Comparison of ENCODE assay signal across 9 cellular contexts in the genomic region with DNA sequence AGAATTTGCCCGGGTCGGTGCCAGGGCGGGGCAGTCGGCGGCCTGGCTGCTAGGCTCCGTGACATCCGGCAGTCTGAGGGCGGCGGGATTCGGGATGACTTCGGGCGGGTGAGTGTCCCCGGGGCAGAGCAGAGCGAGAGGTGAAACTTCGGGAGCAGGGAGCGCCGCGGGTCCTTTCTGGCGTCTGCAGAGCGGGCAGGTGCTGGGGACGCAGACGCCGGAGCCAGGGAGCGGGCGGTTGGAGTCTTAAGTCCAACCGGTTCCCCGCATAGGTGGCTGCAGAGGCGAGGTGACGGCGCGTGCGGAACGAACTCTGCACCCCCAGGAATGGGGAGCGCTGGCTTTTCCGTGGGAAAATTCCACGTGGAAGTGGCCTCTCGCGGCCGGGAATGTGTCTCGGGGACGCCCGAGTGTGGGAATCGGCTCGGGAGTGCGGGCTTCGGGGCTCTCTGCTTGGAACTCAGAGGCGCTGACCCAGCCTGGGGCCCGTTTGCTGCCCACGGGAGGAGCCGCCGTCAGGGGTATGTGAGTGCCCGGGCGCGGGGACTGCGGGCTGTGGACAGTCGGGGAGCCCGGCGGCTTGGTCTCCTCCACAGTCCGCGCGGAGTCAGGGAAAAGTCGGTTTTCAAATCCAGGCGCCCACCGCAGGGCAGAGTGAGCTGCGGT. TPM values are rescaled to one million over a fixed set of nuclear protein-coding genes. Genes with fewer than 3 reads are reported as not detected.
DNase-seq lines count a peak whose midpoint lies in the region; ATAC-seq and TF ChIP-seq lines count a peak whose summit lies in the region.
"Had no signal": no experiment of that assay in that cellular context is flagged by ENCODE, and none has a peak within 500 bp of the region (broad histone marks: within the 10 kb centered on the region; RNA-seq: fewer than 3 reads in every experiment).

A gene with protein sequence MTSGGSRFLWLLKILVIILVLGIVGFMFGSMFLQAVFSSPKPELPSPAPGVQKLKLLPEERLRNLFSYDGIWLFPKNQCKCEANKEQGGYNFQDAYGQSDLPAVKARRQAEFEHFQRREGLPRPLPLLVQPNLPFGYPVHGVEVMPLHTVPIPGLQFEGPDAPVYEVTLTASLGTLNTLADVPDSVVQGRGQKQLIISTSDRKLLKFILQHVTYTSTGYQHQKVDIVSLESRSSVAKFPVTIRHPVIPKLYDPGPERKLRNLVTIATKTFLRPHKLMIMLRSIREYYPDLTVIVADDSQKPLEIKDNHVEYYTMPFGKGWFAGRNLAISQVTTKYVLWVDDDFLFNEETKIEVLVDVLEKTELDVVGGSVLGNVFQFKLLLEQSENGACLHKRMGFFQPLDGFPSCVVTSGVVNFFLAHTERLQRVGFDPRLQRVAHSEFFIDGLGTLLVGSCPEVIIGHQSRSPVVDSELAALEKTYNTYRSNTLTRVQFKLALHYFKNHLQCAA (plus strand): TSS at position 71 of the 666 bp plus-strand sequence. CDS start 24 bp downstream, at position 95.

- intact Hi-C loops in right cardiac atrium (cut with DNase I), result no loop called here
- intact Hi-C loops in left ventricle myocardium superior (cut with micrococcal nuclease), result no loop called here
- intact Hi-C loops in MCF 10A (cut with micrococcal nuclease), result no loop called here
- intact Hi-C loops in vagina (cut with DNase I), result no loop called here
- intact Hi-C loops in sciatic nerve (cut with DNase I), result no loop called here

- peaks cover 12% of the 10 kb centered on the region for H3K4me1 Mint-ChIP-seq in MCF 10A (ENCODE audit: insufficient read depth, unreplicated experiment)

- no peak within 1 kb of the TSS for H3K18ac ChIP-seq in mesenchymal stem cell (ENCODE audit: low read depth in 1 of 2, low read length in 2 of 2)

- peaks cover 5% of the 10 kb centered on the region for H3K36me3 Mint-ChIP-seq in MCF 10A (ENCODE audit: insufficient read depth, unreplicated experiment)

- H3K4me3 Mint-ChIP-seq in MCF 10A (ENCODE audit: unreplicated experiment), result peak within 1 kb of the TSS; percentile 29

- no TSS peak for BruUV-seq in MCF 10A (replicated peaks; lab: Mats Ljungman, UMichigan)

- H3K27me3 ChIP-seq in right cardiac atrium (ENCODE audit: control insufficient read depth, insufficient read depth) (no peaks in the 10 kb centered on the region), mesenchymal stem cell (ENCODE audit: control insufficient read depth in 1 of 2, insufficient read depth in 1 of 2, low read length in 2 of 2) (peaks cover 0 to 60% of the 10 kb centered on the region in 2 experiments), vagina (peaks cover 8% of the 10 kb centered on the region)

- H3K4me1 ChIP-seq in right cardiac atrium (ENCODE audit: control insufficient read depth, insufficient read depth, low read length), result peaks cover 2% of the 10 kb centered on the region
- peaks cover 9% of the 10 kb centered on the region for H3K4me1 ChIP-seq in mesenchymal stem cell (ENCODE audit: control insufficient read depth, insufficient read depth, low read depth, low read length)
- peaks cover 10% of the 10 kb centered on the region for H3K4me1 ChIP-seq in vagina

- peak in 1 of 3 donors; percentile 12 for DNase-seq in right cardiac atrium
- DNase-seq in left ventricle myocardium superior, result no peak
- no peak for DNase-seq in MCF 10A (ENCODE audit: unreplicated experiment)
- DNase-seq in mesenchymal stem cell, result peak; percentile 35
- DNase-seq in vagina (ENCODE audit: extremely low spot score in 2 of 2), result no peak
- DNase-seq in sciatic nerve (ENCODE audit: low spot score), result no peak
- no peak for DNase-seq in GM10248 (ENCODE audit: extremely low spot score)

- WGBS in right cardiac atrium, result 3% methylated on average over 65 of the region's 65 CpGs
- WGBS in mesenchymal stem cell, result 8% methylated on average over 65 of the region's 65 CpGs

- H3K4ac ChIP-seq in mesenchymal stem cell (ENCODE audit: low read depth in 1 of 2, low read length in 2 of 2), result no peak within 1 kb of the TSS

- H2BK15ac ChIP-seq in mesenchymal stem cell (ENCODE audit: low read depth, poor library complexity, severe bottlenecking), result no peak within 1 kb of the TSS

- no peak for TF ChIP-seq CTCF in MCF 10A (IDR thresholded peaks at IDR 0.05; ENCODE audit: unreplicated experiment)
- no peak for TF ChIP-seq CTCF in vagina (IDR thresholded peaks at IDR 0.05)
- no peak for TF ChIP-seq CTCF in GM10248 (IDR thresholded peaks at IDR 0.05; ENCODE audit: control extremely low read depth, extremely low read depth, low read depth, missing control alignments)

- no peaks in the 10 kb centered on the region for H3K79me1 ChIP-seq in mesenchymal stem cell (replicated peaks; ENCODE audit: low read length, poor library complexity, severe bottlenecking)

- H2BK12ac ChIP-seq in mesenchymal stem cell (ENCODE audit: low read length in 2 of 2), result no peak within 1 kb of the TSS

- POLR2A ChIA-PET in MCF 10A (lab: Yijun Ruan, JAX) (no interaction called here), GM10248 (lab: Yijun Ruan, JAX) (no interaction called here)

- peak within 1 kb of the TSS; percentile 69 for H4K8ac ChIP-seq in mesenchymal stem cell (ENCODE audit: low read length)

- no peak within 1 kb of the TSS for H3K27ac Mint-ChIP-seq in MCF 10A (ENCODE audit: low read depth, unreplicated experiment)

- H3K9me3 Mint-ChIP-seq in MCF 10A (ENCODE audit: unreplicated experiment), result no peaks in the 10 kb centered on the region

- H3K9ac ChIP-seq in mesenchymal stem cell (ENCODE audit: low read length), result no peak within 1 kb of the TSS

- H2BK120ac ChIP-seq in mesenchymal stem cell (ENCODE audit: low read depth, low read length), result no peak within 1 kb of the TSS

- no peak within 1 kb of the TSS for H2AK5ac ChIP-seq in mesenchymal stem cell (ENCODE audit: low read length, severe bottlenecking)

- peak within 1 kb of the TSS; percentile 98 for H3K4me2 ChIP-seq in mesenchymal stem cell (ENCODE audit: low read length, poor library complexity, severe bottlenecking)

- no peak within 1 kb of the TSS for H4K91ac ChIP-seq in mesenchymal stem cell (ENCODE audit: low read length)

- no peaks in the 10 kb centered on the region for H3K27me3 Mint-ChIP-seq in MCF 10A (ENCODE audit: insufficient read depth, unreplicated experiment)

- H3K14ac ChIP-seq in mesenchymal stem cell (ENCODE audit: low read length in 2 of 2), result peak within 1 kb of the TSS in 1 of 2 experiments; percentile 57

- peak in 1 of 2 donors; percentile 37 for ATAC-seq in right cardiac atrium
- ATAC-seq in left ventricle myocardium superior, result no peak
- ATAC-seq in sciatic nerve, result no peak
- ATAC-seq in GM21360 (IDR thresholded peaks at IDR 0.05; ENCODE audit: unreplicated experiment), result no peak

- H3K27ac ChIP-seq in right cardiac atrium (ENCODE audit: low read length), result no peak within 1 kb of the TSS
- H3K27ac ChIP-seq in mesenchymal stem cell (ENCODE audit: low read length, poor library complexity, severe bottlenecking), result no peak within 1 kb of the TSS
- no peak within 1 kb of the TSS for H3K27ac ChIP-seq in vagina

- H3K36me3 ChIP-seq in mesenchymal stem cell (ENCODE audit: control insufficient read depth in 1 of 2, insufficient read depth in 2 of 2, low read depth in 1 of 2, low read length in 2 of 2) (no peaks in the 10 kb centered on the region), vagina (no peaks in the 10 kb centered on the region)

- H2AFZ ChIP-seq in mesenchymal stem cell (ENCODE audit: low read depth, low read length), result peak within 1 kb of the TSS; percentile 53

- no peak within 1 kb of the TSS for H2BK5ac ChIP-seq in mesenchymal stem cell (ENCODE audit: low read depth, low read length, poor library complexity, severe bottlenecking)

- TF ChIP-seq POLR2A in vagina (IDR thresholded peaks at IDR 0.05), result no peak

- CTCF ChIA-PET in MCF 10A (lab: Yijun Ruan, JAX), result interaction anchor here (0.6 kb wide), 1 partner anchor 82 kb away, joined by 3 read pairs; no protein-coding TSS in a partner anchor
- CTCF ChIA-PET in GM10248 (lab: Yijun Ruan, JAX), result no interaction called here

- peak within 1 kb of the TSS in 1 of 2 experiments; percentile 64 for H3K23ac ChIP-seq in mesenchymal stem cell (ENCODE audit: low read length in 2 of 2)

- H3K4me3 ChIP-seq in right cardiac atrium (ENCODE audit: low read length), result peak within 1 kb of the TSS; percentile 3
- H3K4me3 ChIP-seq in mesenchymal stem cell (ENCODE audit: insufficient read depth in 1 of 2, low read depth in 1 of 2, low read length in 2 of 2), result peak within 1 kb of the TSS; percentile 54 to 66
- H3K4me3 ChIP-seq in vagina, result peak within 1 kb of the TSS; percentile 28 to 36

- H3K9me3 ChIP-seq in right cardiac atrium (ENCODE audit: control insufficient read depth, low read length) (peaks cover 4% of the 10 kb centered on the region), mesenchymal stem cell (ENCODE audit: control insufficient read depth, low read length) (peaks cover 15% of the 10 kb centered on the region), vagina (no peaks in the 10 kb centered on the region)

RNA-seq across cellular contexts. Expression of the gene that starts here (rescaled TPM):
- under 1 TPM in 1 of 4 donors, not detected in 3; 0.03 TPM for total RNA-seq in right cardiac atrium
- polyA plus RNA-seq in right cardiac atrium, result not detected
- total RNA-seq in left ventricle myocardium superior, result not detected
- 0.05 TPM in 1 of 2 replicates, not detected in the other for total RNA-seq in MCF 10A (2022)
- polyA plus RNA-seq in mesenchymal stem cell (2013, experiment 1 of 2), result 0.36 TPM
- 0.34 TPM for polyA plus RNA-seq in mesenchymal stem cell (2013, experiment 2 of 2)
- total RNA-seq in vagina, result not detected
- total RNA-seq in sciatic nerve, result 0.13 TPM
- total RNA-seq: T-helper 2 cell treated with Interferon-gamma antibody and Interleukin-4, amounts not matched to agents 100 ng/mL and 5 ng/mL, for 36 hours had no signal

Comparison
In these comparisons a context has a peak if more than half of its experiments do, and no peak if none do; other contexts are left out.
1. H3K4me3 ChIP-seq: peak in every context shown above with its lines; median percentile 60 in mesenchymal stem cell; 32 in vagina; 3 in right cardiac atrium.